Comparison of ENCODE assay signal across 8 cellular contexts in the genomic region with DNA sequence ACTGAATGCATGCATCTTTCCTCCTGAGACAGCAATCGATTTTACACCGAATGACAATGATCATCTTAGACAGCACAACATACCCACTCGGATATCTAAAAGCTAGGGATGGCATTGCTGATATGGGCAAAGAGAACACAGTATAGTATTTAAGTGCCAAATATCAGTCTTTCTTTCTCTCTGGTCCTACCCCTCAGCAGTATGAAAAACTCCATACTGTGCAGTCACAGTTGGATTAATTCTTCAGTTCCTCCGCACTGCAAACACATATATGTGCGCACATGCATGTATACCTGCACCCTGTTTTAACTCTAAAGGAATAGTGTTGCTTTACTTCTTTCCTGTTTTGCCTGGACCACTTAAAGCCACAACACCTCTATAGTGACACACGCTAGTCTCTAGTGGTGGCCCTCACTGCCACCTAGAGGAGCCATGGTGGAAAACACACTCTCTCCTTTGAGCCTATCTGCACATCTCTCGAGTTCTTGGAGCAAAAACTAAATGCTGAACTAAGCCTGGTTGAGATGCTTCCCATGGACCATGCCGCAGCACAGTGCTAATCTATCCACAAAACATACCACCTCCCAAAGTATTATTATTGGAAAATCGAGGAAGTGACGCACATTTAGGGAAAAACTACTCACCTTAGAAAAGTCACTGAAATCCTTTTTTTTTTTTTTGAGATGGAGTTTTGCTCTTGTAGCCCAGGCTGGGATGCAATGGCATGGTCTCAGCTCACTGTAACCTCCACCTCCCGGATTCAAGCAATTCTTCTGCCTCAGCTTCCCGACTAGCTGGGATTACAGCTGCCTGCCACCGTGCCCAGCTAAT. TPM values are rescaled to one million over a fixed set of nuclear protein-coding genes. Genes with fewer than 3 reads are reported as not detected.
DNase-seq lines count a peak whose midpoint lies in the region; ATAC-seq and TF ChIP-seq lines count a peak whose summit lies in the region.

No MANE protein-coding gene starts in this region.

- H3K9me3 Mint-ChIP-seq in activated CD8-positive, alpha-beta T cell treated with anti-CD3 and anti-CD28 coated beads for 36 hours, result no peaks in the 10 kb centered on the region
- no peaks in the 10 kb centered on the region for H3K9me3 Mint-ChIP-seq in endothelial cell (ENCODE audit: unreplicated experiment)

- peak; percentile 88 for ATAC-seq in GM18511 (IDR thresholded peaks at IDR 0.05; ENCODE audit: unreplicated experiment)
- ATAC-seq in HG03025 (IDR thresholded peaks at IDR 0.05; ENCODE audit: low FRiP score, unreplicated experiment), result peak; percentile 87
- peak; percentile 99 for ATAC-seq in activated CD8-positive, alpha-beta T cell treated with anti-CD3 and anti-CD28 coated beads for 36 hours

- peak; percentile 74 for DNase-seq in AG10803 (ENCODE audit: low read depth)
- DNase-seq in NCI-H526 treated with DMSO at 0.1 percent for 48 hours (lab: John Stamatoyannopoulos, UW), result peak; percentile 44
- DNase-seq in activated CD8-positive, alpha-beta T cell treated with anti-CD3 and anti-CD28 coated beads for 36 hours, result peak; percentile 73
- DNase-seq in endothelial cell (ENCODE audit: low spot score), result peak; percentile 55
- DNase-seq in mucosa of gallbladder (ENCODE audit: low spot score), result peak; percentile 66
- peak; percentile 56 to 71 for DNase-seq in tibial artery

- H3K36me3 Mint-ChIP-seq in activated CD8-positive, alpha-beta T cell treated with anti-CD3 and anti-CD28 coated beads for 36 hours (ENCODE audit: low read depth), result no peaks in the 10 kb centered on the region
- no peaks in the 10 kb centered on the region for H3K36me3 Mint-ChIP-seq in endothelial cell (ENCODE audit: low read depth, unreplicated experiment)

- H3K27ac ChIP-seq in tibial artery, result no peak overlapping the region

- no peak overlapping the region for H3K27ac Mint-ChIP-seq in activated CD8-positive, alpha-beta T cell treated with anti-CD3 and anti-CD28 coated beads for 36 hours
- H3K27ac Mint-ChIP-seq in endothelial cell (ENCODE audit: unreplicated experiment), result no peak overlapping the region

- H3K9me3 ChIP-seq in tibial artery, result no peaks in the 10 kb centered on the region

- H3K27me3 Mint-ChIP-seq in activated CD8-positive, alpha-beta T cell treated with anti-CD3 and anti-CD28 coated beads for 36 hours, result peaks cover 18% of the 10 kb centered on the region
- peaks cover 4% of the 10 kb centered on the region for H3K27me3 Mint-ChIP-seq in endothelial cell (ENCODE audit: unreplicated experiment)

- H3K4me3 Mint-ChIP-seq in activated CD8-positive, alpha-beta T cell treated with anti-CD3 and anti-CD28 coated beads for 36 hours, result no peak overlapping the region
- H3K4me3 Mint-ChIP-seq in endothelial cell (ENCODE audit: unreplicated experiment), result no peak overlapping the region

- intact Hi-C loops in activated CD8-positive, alpha-beta T cell treated with anti-CD3 and anti-CD28 coated beads for 36 hours (cut with micrococcal nuclease), result loop anchor here (2.0 kb wide), 1 partner anchor 38 kb away; no protein-coding TSS in a partner anchor
- intact Hi-C loops in tibial artery (cut with DNase I; ENCODE audit: low total_unique reads), result no loop called here

- CTCF ChIA-PET in activated CD8-positive, alpha-beta T cell treated with anti-CD3 and anti-CD28 coated beads for 36 hours (lab: Charles Lee), result interaction anchor here (0.7 to 2.8 kb wide), 10 partner anchors 14 to 350 kb away, joined by 3 to 35 read pairs (median 4); no protein-coding TSS in a partner anchor

- H3K4me3 ChIP-seq in AG10803 (ENCODE audit: low read length) (no peak overlapping the region), tibial artery (no peak overlapping the region)

- H3K4me1 Mint-ChIP-seq in activated CD8-positive, alpha-beta T cell treated with anti-CD3 and anti-CD28 coated beads for 36 hours (ENCODE audit: low read depth), result peaks cover 4% of the 10 kb centered on the region
- H3K4me1 Mint-ChIP-seq in endothelial cell (ENCODE audit: unreplicated experiment), result peaks cover 18% of the 10 kb centered on the region

- POLR2A ChIA-PET in activated CD8-positive, alpha-beta T cell treated with anti-CD3 and anti-CD28 coated beads for 36 hours (lab: Charles Lee), result no interaction called here

- peaks cover 0 to 3% of the 10 kb centered on the region in 2 donors for H3K27me3 ChIP-seq in tibial artery

- no peaks in the 10 kb centered on the region for H3K36me3 ChIP-seq in tibial artery

- TF ChIP-seq CTCF in AG10803 (conservative IDR thresholded peaks at IDR 0.05; ENCODE audit: low read length), result peak; percentile 92
- peak; percentile 75 for TF ChIP-seq CTCF in activated CD8-positive, alpha-beta T cell treated with anti-CD3 and anti-CD28 coated beads for 36 hours (IDR thresholded peaks at IDR 0.05)
- TF ChIP-seq CTCF in endothelial cell (IDR thresholded peaks at IDR 0.05; ENCODE audit: unreplicated experiment), result peak; percentile 38
- peak; percentile 52 to 71 for TF ChIP-seq CTCF in tibial artery (IDR thresholded peaks at IDR 0.05)

- no peaks in the 10 kb centered on the region for H3K4me1 ChIP-seq in tibial artery

RNA-seq across cellular contexts. Expression of a gene that starts 11.9 kb away (rescaled TPM):
- total RNA-seq in activated CD8-positive, alpha-beta T cell treated with anti-CD3 and anti-CD28 coated beads for 36 hours, result not detected
- total RNA-seq in endothelial cell (ENCODE audit: unreplicated experiment) (not detected), mucosa of gallbladder (0.86 TPM)

RNA-seq across cellular contexts. Expression of a gene that starts 18.8 kb away (rescaled TPM):
- not detected for total RNA-seq in activated CD8-positive, alpha-beta T cell treated with anti-CD3 and anti-CD28 coated beads for 36 hours
- total RNA-seq in endothelial cell (ENCODE audit: unreplicated experiment), result not detected
- total RNA-seq in mucosa of gallbladder, result 10.1 TPM

RNA-seq across cellular contexts. Expression of a gene that starts 21.9 kb away (rescaled TPM):
- total RNA-seq in activated CD8-positive, alpha-beta T cell treated with anti-CD3 and anti-CD28 coated beads for 36 hours, result 1 to 10 TPM; 6.9 to 7.5 TPM
- total RNA-seq in endothelial cell (ENCODE audit: unreplicated experiment) (133 TPM), mucosa of gallbladder (154 TPM)

Comparison
In these comparisons a context has a peak if more than half of its experiments do, and no peak if none do; other contexts are left out.
1. CTCF ChIP-seq: peak in every context shown above with its lines; median percentile 92 in AG10803; 75 in activated CD8-positive, alpha-beta T cell treated with anti-CD3 and anti-CD28 coated beads for 36 hours; 62 in tibial artery; 38 in endothelial cell.
2. RNA of a gene that starts 18.8 kb away (total RNA-seq): 10.1 TPM in mucosa of gallbladder (single experiment); not detected in activated CD8-positive, alpha-beta T cell treated with anti-CD3 and anti-CD28 coated beads for 36 hours and not detected in endothelial cell (single experiment); every median in the first group is over 10 times any median in the second.
3. RNA of a gene that starts 21.9 kb away (total RNA-seq): 154 TPM in mucosa of gallbladder (single experiment) and 133 TPM in endothelial cell (single experiment); 6.9 to 7.5 TPM in activated CD8-positive, alpha-beta T cell treated with anti-CD3 and anti-CD28 coated beads for 36 hours; every median in the first group is over 10 times any median in the second.
4. Peak in every context shown above with its lines, with median percentiles within 50 percentile points of each other: DNase-seq and ATAC-seq.